In the genomic region with DNA sequence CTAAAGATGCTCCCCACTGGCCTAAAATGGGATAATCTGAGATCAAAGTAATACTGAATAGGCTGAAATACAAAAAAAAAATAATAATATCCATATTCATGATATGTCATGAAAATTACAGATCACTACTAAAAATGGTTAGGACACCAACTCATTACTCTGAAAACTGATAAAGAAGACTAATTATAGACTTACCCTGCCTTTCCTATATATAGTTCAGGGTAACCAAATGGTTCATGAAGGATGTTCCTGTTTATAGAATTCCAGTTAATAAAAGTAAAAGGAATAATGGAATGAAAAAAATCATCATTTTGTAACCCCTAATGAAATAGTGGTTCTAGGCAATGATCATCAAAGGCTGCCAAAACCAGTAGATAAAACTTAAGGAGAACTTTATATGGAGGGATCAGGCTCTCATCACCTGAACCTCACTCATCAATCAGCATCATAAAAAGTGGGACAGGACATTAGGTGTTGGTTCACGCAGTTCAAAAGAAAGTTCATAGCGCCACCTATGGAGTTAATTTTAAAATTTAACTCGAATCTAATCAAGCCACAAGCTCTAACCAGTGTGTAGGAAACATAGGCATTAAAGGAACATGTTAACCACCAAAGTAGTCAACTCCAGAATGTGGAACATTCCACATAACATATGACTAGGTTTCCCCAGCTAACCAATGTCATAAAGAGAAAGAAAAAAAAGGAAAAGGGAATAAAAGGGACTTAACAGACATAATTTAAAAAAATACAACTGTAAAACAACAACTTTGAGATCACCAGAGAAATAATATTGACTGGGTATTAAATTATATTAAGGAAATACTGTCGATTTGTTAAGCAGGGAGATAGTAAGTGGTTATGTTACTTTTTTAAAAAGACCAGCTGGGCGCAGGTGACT, we compare ENCODE assay signal across 8 cellular contexts. TPM values are rescaled to one million over a fixed set of nuclear protein-coding genes. Genes with fewer than 3 reads are reported as not detected.
DNase-seq lines count a peak whose midpoint lies in the region; ATAC-seq and TF ChIP-seq lines count a peak whose summit lies in the region.

No MANE protein-coding gene starts in this region.

- no peaks in the 10 kb centered on the region for H3K27me3 Mint-ChIP-seq in activated CD8-positive, alpha-beta memory T cell treated with anti-CD3 and anti-CD28 coated beads, Interleukin-2, amount 10 ng/mL, durations not matched to agents 7 days and 5 days
- H3K27me3 Mint-ChIP-seq in activated naive CD8-positive, alpha-beta T cell, result no peaks in the 10 kb centered on the region

- no peaks in the 10 kb centered on the region for H3K9me3 ChIP-seq in uterus

- peaks cover 15% of the 10 kb centered on the region for H3K4me1 Mint-ChIP-seq in activated CD8-positive, alpha-beta memory T cell treated with anti-CD3 and anti-CD28 coated beads, Interleukin-2, amount 10 ng/mL, durations not matched to agents 7 days and 5 days
- peaks cover 10% of the 10 kb centered on the region for H3K4me1 Mint-ChIP-seq in activated naive CD8-positive, alpha-beta T cell (ENCODE audit: low read depth)

- no peaks in the 10 kb centered on the region for H3K9me3 Mint-ChIP-seq in activated CD8-positive, alpha-beta memory T cell treated with anti-CD3 and anti-CD28 coated beads, Interleukin-2, amount 10 ng/mL, durations not matched to agents 7 days and 5 days (ENCODE audit: low read depth)
- no peaks in the 10 kb centered on the region for H3K9me3 Mint-ChIP-seq in activated naive CD8-positive, alpha-beta T cell (ENCODE audit: low read depth)

- intact Hi-C loops in uterus (cut with DNase I; ENCODE audit: low total_unique reads), result no loop called here

- TF ChIP-seq CTCF in uterus (IDR thresholded peaks at IDR 0.05), result peak; percentile 24 to 38 (median 33)

- H3K27me3 ChIP-seq in uterus, result no peaks in the 10 kb centered on the region

- TF ChIP-seq POLR2A in uterus (IDR thresholded peaks at IDR 0.05), result no peak

- no peak overlapping the region for H3K27ac ChIP-seq in uterus

- H3K4me1 ChIP-seq in uterus, result no peaks in the 10 kb centered on the region

- no peak for DNase-seq in activated CD8-positive, alpha-beta memory T cell treated with anti-CD3 and anti-CD28 coated beads, Interleukin-2, amount 10 ng/mL, durations not matched to agents 7 days and 5 days
- DNase-seq in activated CD8-positive, alpha-beta memory T cell treated with anti-CD3 and anti-CD28 coated beads for 24 hours, result no peak
- DNase-seq in MV-4-11 (lab: John Stamatoyannopoulos, UW) (peak; percentile 10), iPS-NIHi7 (ENCODE audit: extremely low spot score) (peak; percentile 51), uterus (no peak)

- peaks cover 27% of the 10 kb centered on the region for H3K36me3 Mint-ChIP-seq in activated CD8-positive, alpha-beta memory T cell treated with anti-CD3 and anti-CD28 coated beads, Interleukin-2, amount 10 ng/mL, durations not matched to agents 7 days and 5 days
- H3K36me3 Mint-ChIP-seq in activated naive CD8-positive, alpha-beta T cell, result peaks cover 6% of the 10 kb centered on the region

- H3K4me3 Mint-ChIP-seq in activated CD8-positive, alpha-beta memory T cell treated with anti-CD3 and anti-CD28 coated beads, Interleukin-2, amount 10 ng/mL, durations not matched to agents 7 days and 5 days, result no peak overlapping the region
- no peak overlapping the region for H3K4me3 Mint-ChIP-seq in activated naive CD8-positive, alpha-beta T cell

- no peaks in the 10 kb centered on the region for H3K36me3 ChIP-seq in uterus

- ATAC-seq in activated CD8-positive, alpha-beta memory T cell treated with anti-CD3 and anti-CD28 coated beads, Interleukin-2, amount 10 ng/mL, durations not matched to agents 7 days and 5 days, result peak; percentile 72
- ATAC-seq in HG03045 (IDR thresholded peaks at IDR 0.05; ENCODE audit: unreplicated experiment) (no peak), HG03354 (IDR thresholded peaks at IDR 0.05; ENCODE audit: poor library complexity, severe bottlenecking, unreplicated experiment) (no peak)

- peak overlapping the region; percentile 65 for H3K27ac Mint-ChIP-seq in activated CD8-positive, alpha-beta memory T cell treated with anti-CD3 and anti-CD28 coated beads, Interleukin-2, amount 10 ng/mL, durations not matched to agents 7 days and 5 days
- peak overlapping the region; percentile 13 for H3K27ac Mint-ChIP-seq in activated naive CD8-positive, alpha-beta T cell

- H3K4me3 ChIP-seq in uterus, result no peak overlapping the region

- CTCF ChIA-PET in activated CD8-positive, alpha-beta memory T cell treated with anti-CD3 and anti-CD28 coated beads, Interleukin-2, amount 10 ng/mL, durations not matched to agents 7 days and 5 days (lab: Charles Lee), result interaction anchor here (0.8 to 2.6 kb wide), 14 partner anchors 9 to 696 kb away, joined by 3 to 14 read pairs (median 3); partner anchors contain the start of gene P4HA1

RNA-seq across cellular contexts. Expression of gene P4HA1, which starts 35.7 kb away (rescaled TPM):
- total RNA-seq in activated CD8-positive, alpha-beta memory T cell treated with anti-CD3 and anti-CD28 coated beads, Interleukin-2, amount 10 ng/mL, durations not matched to agents 7 days and 5 days, result 10 to 100 TPM; 29.8 to 30.5 TPM
- total RNA-seq in uterus, result 100 to 1,000 TPM in 1 of 4 donors, 10 to 100 TPM in 3; 17.7 to 154 (median 31.2) TPM

RNA-seq across cellular contexts. Expression of gene NUDT13, which starts 49.3 kb away (rescaled TPM):
- 1 to 10 TPM; 1.2 TPM for total RNA-seq in activated CD8-positive, alpha-beta memory T cell treated with anti-CD3 and anti-CD28 coated beads, Interleukin-2, amount 10 ng/mL, durations not matched to agents 7 days and 5 days
- total RNA-seq in uterus, result 1 to 10 TPM in 2 of 4 donors, under 1 TPM in 1, not detected in 1; 0.51 to 1.8 (median 1.1) TPM

Comparison
In these comparisons a context has a peak if more than half of its experiments do, and no peak if none do; other contexts are left out.
1. DNase-seq: peak in MV-4-11 (single experiment) and iPS-NIHi7 (single experiment); none in activated CD8-positive, alpha-beta memory T cell treated with anti-CD3 and anti-CD28 coated beads, Interleukin-2, amount 10 ng/mL, durations not matched to agents 7 days and 5 days (single experiment), activated CD8-positive, alpha-beta memory T cell treated with anti-CD3 and anti-CD28 coated beads for 24 hours (single experiment) and uterus (0 of 2).